Comparison of ENCODE assay signal across 8 cellular contexts in the genomic region with DNA sequence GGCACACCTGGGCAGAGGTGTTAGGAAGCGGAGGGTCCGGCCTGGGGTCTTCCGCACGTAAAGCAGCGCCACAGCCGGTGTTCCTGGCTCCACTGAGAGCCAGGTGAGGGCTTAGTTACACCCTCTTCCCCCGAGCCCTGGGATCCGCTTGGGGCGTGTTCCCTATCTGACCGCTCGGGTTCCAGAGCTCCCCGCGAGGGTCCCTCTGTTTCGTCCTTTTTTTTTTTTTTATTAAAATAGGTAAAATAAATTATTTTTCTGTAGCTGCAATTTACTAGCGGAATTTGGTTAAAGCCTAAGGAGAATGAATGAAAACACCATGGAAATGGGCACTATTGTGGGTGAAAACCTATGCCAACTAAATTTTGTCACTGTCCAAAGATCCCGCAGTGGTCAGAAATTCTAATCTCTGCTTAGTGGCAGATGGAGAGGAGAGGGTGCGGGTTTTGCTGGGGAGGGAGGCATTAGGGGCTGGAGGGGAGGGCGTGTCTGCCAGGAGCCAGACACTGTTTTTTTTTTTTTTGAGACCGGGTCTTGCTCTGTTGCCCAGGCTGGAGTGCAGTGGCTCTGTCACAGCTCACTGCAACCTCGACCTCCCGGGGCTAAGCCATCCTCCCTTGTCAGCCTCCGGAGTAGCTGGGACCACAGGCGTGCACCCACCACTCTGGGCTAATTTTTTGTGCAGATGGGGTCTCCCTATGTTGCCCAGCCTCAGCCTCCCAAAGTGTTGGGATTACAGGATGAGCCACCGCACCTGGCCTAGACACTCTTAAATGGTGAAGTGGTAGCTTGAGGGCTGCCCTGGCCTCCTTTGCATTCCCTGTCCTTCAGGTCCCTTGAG. TPM values are rescaled to one million over a fixed set of nuclear protein-coding genes. Genes with fewer than 3 reads are reported as not detected.
DNase-seq lines count a peak whose midpoint lies in the region; ATAC-seq and TF ChIP-seq lines count a peak whose summit lies in the region.

No MANE protein-coding gene starts in this region.

- no peaks in the 10 kb centered on the region for H3K27me3 Mint-ChIP-seq in activated T-cell treated with anti-CD3 and anti-CD28 coated beads, Interleukin-2, amount 50 U/mL, for 72 hours (ENCODE audit: low read depth)

- no peak for DNase-seq in activated T-cell treated with anti-CD3 and anti-CD28 coated beads, Interleukin-2, amount 50 U/mL, for 72 hours
- no peak for DNase-seq in activated T-cell treated with anti-CD3 and anti-CD28 coated beads, Interleukin-2, amount 50 U/mL, for 1 hour
- DNase-seq in kidney epithelial cell (ENCODE audit: low read depth), result no peak
- DNase-seq in thoracic aorta (ENCODE audit: low spot score), result no peak
- no peak for DNase-seq in NCI-H2029 (lab: John Stamatoyannopoulos, UW)
- no peak for DNase-seq in HT-29 (ENCODE audit: low spot score)

- ATAC-seq in activated T-cell treated with anti-CD3 and anti-CD28 coated beads, Interleukin-2, amount 50 U/mL, for 72 hours (replicated peaks in 1 of 2), result no peak
- ATAC-seq in HG03342 (IDR thresholded peaks at IDR 0.05; ENCODE audit: unreplicated experiment), result peak; percentile 8
- no peak for ATAC-seq in thoracic aorta (ENCODE audit: insufficient number of reproducible peaks, low FRiP score, low read depth)

- peaks cover 0 to 13% of the 10 kb centered on the region in 2 donors for H3K36me3 Mint-ChIP-seq in activated T-cell treated with anti-CD3 and anti-CD28 coated beads, Interleukin-2, amount 50 U/mL, for 72 hours (ENCODE audit: insufficient read depth in 2 of 2)

- peaks cover 53% of the 10 kb centered on the region for H3K4me1 Mint-ChIP-seq in activated T-cell treated with anti-CD3 and anti-CD28 coated beads, Interleukin-2, amount 50 U/mL, for 72 hours (ENCODE audit: low read depth)

- peak overlapping the region; percentile 78 for H3K27ac Mint-ChIP-seq in activated T-cell treated with anti-CD3 and anti-CD28 coated beads, Interleukin-2, amount 50 U/mL, for 72 hours

- no peaks in the 10 kb centered on the region for H3K9me3 ChIP-seq in thoracic aorta

- peaks cover 2% of the 10 kb centered on the region for H3K36me3 ChIP-seq in kidney epithelial cell (ENCODE audit: control insufficient read depth, insufficient read depth, low read length)
- peaks cover 21% of the 10 kb centered on the region for H3K36me3 ChIP-seq in thoracic aorta

- H3K27me3 ChIP-seq in kidney epithelial cell (ENCODE audit: control insufficient read depth, insufficient read depth, low read length), result no peaks in the 10 kb centered on the region
- no peaks in the 10 kb centered on the region for H3K27me3 ChIP-seq in thoracic aorta (replicated peaks; ENCODE audit: insufficient read depth)

- TF ChIP-seq CTCF in kidney epithelial cell (IDR thresholded peaks at IDR 0.05; ENCODE audit: insufficient read depth, low read length, poor library complexity, severe bottlenecking) (no peak), thoracic aorta (IDR thresholded peaks at IDR 0.05) (no peak)

- H3K27ac ChIP-seq in angular gyrus (ENCODE audit: low read depth, low read length) (peak overlapping the region; percentile 88), thoracic aorta (peak overlapping the region; percentile 80 to 91)

- H3K4me3 Mint-ChIP-seq in activated T-cell treated with anti-CD3 and anti-CD28 coated beads, Interleukin-2, amount 50 U/mL, for 72 hours, result peak overlapping the region; percentile 82 to 92

- H3K9me3 Mint-ChIP-seq in activated T-cell treated with anti-CD3 and anti-CD28 coated beads, Interleukin-2, amount 50 U/mL, for 72 hours, result no peaks in the 10 kb centered on the region

- H3K4me3 ChIP-seq in kidney epithelial cell (ENCODE audit: low read depth, low read length) (peak overlapping the region; percentile 76), thoracic aorta (peak overlapping the region; percentile 88)

- peaks cover 15 to 17% of the 10 kb centered on the region in 2 donors for H3K4me1 ChIP-seq in thoracic aorta (ENCODE audit: control insufficient read depth in 1 of 2, low read depth in 2 of 2)

RNA-seq across cellular contexts. Expression of a gene that starts 0.8 kb away (rescaled TPM):
- 10 to 100 TPM; 30.8 to 36.8 TPM for total RNA-seq in activated T-cell treated with anti-CD3 and anti-CD28 coated beads, Interleukin-2, amount 50 U/mL, for 72 hours
- total RNA-seq in kidney epithelial cell, result 19.0 and 23.9 TPM in 2 replicates
- total RNA-seq in thoracic aorta, result 10 to 100 TPM in 1 of 2 donors, 1 to 10 TPM in 1; 7.5 to 13.4 TPM
- total RNA-seq in HT-29 (2014; rRNA removed; shearing (Covaris generic)), result 8.2 and 11.7 TPM in 2 replicates
